ENCODE assay signal across 14 cellular contexts in genomic region chr3:47661121-47661752, GRCh38.
A peak's percentile ranks its signal among the peaks of the same experiment; 100 is the strongest.
DNase-seq lines count a peak whose midpoint lies in the region; ATAC-seq and TF ChIP-seq lines count a peak whose summit lies in the region.
"Had no signal": no experiment of that assay in that cellular context is flagged by ENCODE, and none has a peak within 500 bp of the region (broad histone marks: within the 10 kb centered on the region; RNA-seq: fewer than 3 reads in every experiment).

No MANE protein-coding gene starts in this region.

- DNase-seq in Caki2 (ENCODE audit: low read depth) (peak; percentile 28), MG63 (peak; percentile 67), choroid plexus epithelial cell (ENCODE audit: low read depth) (peak; percentile 84), occipital lobe (lab: John Stamatoyannopoulos, UW) (peak; percentile 50), NCI-H2107 (lab: John Stamatoyannopoulos, UW) (no peak), lower leg skin (ENCODE audit: low spot score in 2 of 2) (no peak), testis (no peak)
- DNase-seq: activated CD4-positive, alpha-beta T cell treated with anti-CD3 and anti-CD28 coated beads for 1 hour; activated naive CD4-positive, alpha-beta T cell treated with anti-CD3 and anti-CD28 coated beads, Interleukin-2, amount 10 ng/mL, durations not matched to agents 7 days and 5 days; NCI-H1436; RPMI8226; sigmoid colon had no signal

- H3K4me3 ChIP-seq in MG63 = no peak overlapping the region
- H3K4me3 ChIP-seq in choroid plexus epithelial cell (ENCODE audit: low read depth, low read length) = no peak overlapping the region
- no peak overlapping the region for H3K4me3 ChIP-seq in lower leg skin (ENCODE audit: low read depth, poor library complexity, severe bottlenecking)
- no peak overlapping the region for H3K4me3 ChIP-seq in testis
- H3K4me3 ChIP-seq: HAP-1, sigmoid colon had no signal

- H3K27me3 ChIP-seq in MG63 (no peaks in the 10 kb centered on the region), testis (no peaks in the 10 kb centered on the region)
- H3K27me3 ChIP-seq: sigmoid colon had no signal

- ATAC-seq in HG02571 (IDR thresholded peaks at IDR 0.05; ENCODE audit: unreplicated experiment) = no peak

- no peak overlapping the region for H3K27ac ChIP-seq in testis
- H3K27ac ChIP-seq: sigmoid colon had no signal

- WGBS in lower leg skin, 2 donors = 39 to 49% methylated on average over 5 of the region's 5 CpGs
- 61 to 65% methylated on average over 5 of the region's 5 CpGs for WGBS in testis, 2 donors

- H3K9me3 ChIP-seq in MG63 (no peaks in the 10 kb centered on the region), testis (no peaks in the 10 kb centered on the region)
- H3K9me3 ChIP-seq: sigmoid colon had no signal

- TF ChIP-seq CTCF in choroid plexus epithelial cell (conservative IDR thresholded peaks at IDR 0.05; ENCODE audit: low read depth, low read length) = no peak
- no peak for TF ChIP-seq CTCF in lower leg skin (IDR thresholded peaks at IDR 0.05)
- TF ChIP-seq CTCF in testis (IDR thresholded peaks at IDR 0.05) = no peak

- intact Hi-C loops in lower leg skin (cut with DNase I; ENCODE audit: low total_unique reads) (no loop called here), testis (cut with DNase I; ENCODE audit: low total_unique reads) (no loop called here)

- TF ChIP-seq POLR2A in lower leg skin (IDR thresholded peaks at IDR 0.05) (no peak), testis (IDR thresholded peaks at IDR 0.05) (no peak)

- in situ Hi-C loops in Caki2 (cut with HindIII; ENCODE audit: low pct_unique_long_range_greater_than_20kb, low sequenced_read_pairs) = no loop called here

- no peaks in the 10 kb centered on the region for H3K4me1 ChIP-seq in testis
- H3K4me1 ChIP-seq: HAP-1 had no signal

- H3K36me3 ChIP-seq in MG63 (peaks cover 25% of the 10 kb centered on the region), testis (ENCODE audit: low read depth, missing control alignments) (no peaks in the 10 kb centered on the region)

Comparison
In these comparisons a context has a peak if more than half of its experiments do, and no peak if none do; other contexts are left out.
1. DNase-seq: peak in Caki2 (single experiment), MG63 (single experiment), choroid plexus epithelial cell (single experiment) and occipital lobe (single experiment); none in NCI-H2107 (single experiment), lower leg skin (0 of 2) and testis (single experiment).